In genomic region chr12:88579572-88579940, GRCh38 we compare ENCODE assay signal across 8 cellular contexts.
DNase-seq lines count a peak whose midpoint lies in the region; ATAC-seq and TF ChIP-seq lines count a peak whose summit lies in the region.

No MANE protein-coding gene starts in this region.

- H3K27ac Mint-ChIP-seq in activated naive CD4-positive, alpha-beta T cell treated with anti-CD3 and anti-CD28 coated beads, Interleukin-2, amount 10 ng/mL, durations not matched to agents 7 days and 5 days, result no peak overlapping the region

- H3K9me3 ChIP-seq in WERI-Rb-1 (ENCODE audit: severe bottlenecking), result peaks cover 3% of the 10 kb centered on the region

- intact Hi-C loops in posterior cingulate gyrus (cut with DNase I), result loop anchor here (10.0 kb wide), 1 partner anchor 435 kb away; the partner anchor contains the start of genes CEP290 and TMTC3

- no peak for DNase-seq in activated naive CD4-positive, alpha-beta T cell treated with anti-CD3 and anti-CD28 coated beads, Interleukin-2, amount 10 ng/mL, durations not matched to agents 7 days and 5 days
- no peak for DNase-seq in activated naive CD4-positive, alpha-beta T cell treated with anti-CD3 and anti-CD28 coated beads, Interleukin-2, amount 50 U/mL, for 16 hours
- DNase-seq in WERI-Rb-1 (no peak), glomerular visceral epithelial cell (ENCODE audit: extremely low spot score) (peak; percentile 36), posterior cingulate gyrus (peak; percentile 20 to 90 (median 50)), NOMO-1 treated with DMSO at 0.1 percent for 48 hours (lab: John Stamatoyannopoulos, UW; ENCODE audit: unreplicated experiment) (no peak)
- DNase-seq in stimulated activated CD4-positive, alpha-beta T cell treated with anti-CD3 and anti-CD28 coated beads, Interleukin-4, amount 100 ng/mL, for 4 hours, result no peak

- H3K27me3 Mint-ChIP-seq in activated naive CD4-positive, alpha-beta T cell treated with anti-CD3 and anti-CD28 coated beads, Interleukin-2, amount 10 ng/mL, durations not matched to agents 7 days and 5 days, result peaks cover 27% of the 10 kb centered on the region

- peaks cover 12% of the 10 kb centered on the region for H3K4me1 Mint-ChIP-seq in activated naive CD4-positive, alpha-beta T cell treated with anti-CD3 and anti-CD28 coated beads, Interleukin-2, amount 10 ng/mL, durations not matched to agents 7 days and 5 days

- H3K27me3 ChIP-seq in WERI-Rb-1 (ENCODE audit: insufficient read depth, low read depth, severe bottlenecking), result peaks cover 86% of the 10 kb centered on the region

- no peaks in the 10 kb centered on the region for H3K36me3 ChIP-seq in WERI-Rb-1

- ATAC-seq in GM21737 (IDR thresholded peaks at IDR 0.05; ENCODE audit: unreplicated experiment), result no peak

- peak overlapping the region; percentile 31 for H3K4me3 ChIP-seq in WERI-Rb-1 (ENCODE audit: low read depth, low read length)

- no peak for TF ChIP-seq CTCF in WERI-Rb-1 (IDR thresholded peaks at IDR 0.05; ENCODE audit: low read depth, low read length)

- H3K4me3 Mint-ChIP-seq in activated naive CD4-positive, alpha-beta T cell treated with anti-CD3 and anti-CD28 coated beads, Interleukin-2, amount 10 ng/mL, durations not matched to agents 7 days and 5 days, result peak overlapping the region; percentile 24

- CTCF ChIA-PET in activated naive CD4-positive, alpha-beta T cell treated with anti-CD3 and anti-CD28 coated beads, Interleukin-2, amount 10 ng/mL, durations not matched to agents 7 days and 5 days (lab: Charles Lee), result no interaction called here

- H3K36me3 Mint-ChIP-seq in activated naive CD4-positive, alpha-beta T cell treated with anti-CD3 and anti-CD28 coated beads, Interleukin-2, amount 10 ng/mL, durations not matched to agents 7 days and 5 days, result no peaks in the 10 kb centered on the region

- no peaks in the 10 kb centered on the region for H3K9me3 Mint-ChIP-seq in activated naive CD4-positive, alpha-beta T cell treated with anti-CD3 and anti-CD28 coated beads, Interleukin-2, amount 10 ng/mL, durations not matched to agents 7 days and 5 days

- no peak overlapping the region for H3K27ac ChIP-seq in WERI-Rb-1

Comparison
In these comparisons a context has a peak if more than half of its experiments do, and no peak if none do; other contexts are left out.
1. DNase-seq: peak in glomerular visceral epithelial cell (single experiment) and posterior cingulate gyrus (10 of 10); none in activated naive CD4-positive, alpha-beta T cell treated with anti-CD3 and anti-CD28 coated beads, Interleukin-2, amount 10 ng/mL, durations not matched to agents 7 days and 5 days (single experiment), activated naive CD4-positive, alpha-beta T cell treated with anti-CD3 and anti-CD28 coated beads, Interleukin-2, amount 50 U/mL, for 16 hours (single experiment), WERI-Rb-1 (single experiment), NOMO-1 treated with DMSO at 0.1 percent for 48 hours (single experiment) and stimulated activated CD4-positive, alpha-beta T cell treated with anti-CD3 and anti-CD28 coated beads, Interleukin-4, amount 100 ng/mL, for 4 hours (0 of 2).